Comparison of ENCODE assay signal across 10 cellular contexts in the genomic region with DNA sequence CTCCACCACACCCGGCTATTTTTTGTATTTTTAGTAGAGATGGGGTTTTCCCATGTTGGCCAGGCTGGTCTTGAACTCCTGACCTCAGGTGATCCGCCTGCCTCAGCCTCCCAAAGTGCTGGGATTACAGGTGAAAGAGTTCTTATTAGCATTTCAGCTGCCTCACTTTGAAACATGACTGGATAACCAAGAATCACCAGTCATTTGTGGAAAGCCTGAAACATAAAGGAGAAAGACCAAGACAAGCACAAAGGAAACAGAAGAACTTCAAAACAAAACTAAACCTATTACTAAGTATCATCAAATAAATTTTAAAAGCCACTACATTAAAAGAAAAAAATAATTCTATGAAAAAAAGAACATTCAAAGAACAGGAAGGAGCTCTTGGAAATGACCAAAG. TPM values are rescaled to one million over a fixed set of nuclear protein-coding genes. Genes with fewer than 3 reads are reported as not detected.
"Had no signal": no experiment of that assay in that cellular context is flagged by ENCODE, and none has a peak within 500 bp of the region (broad histone marks: within the 10 kb centered on the region; RNA-seq: fewer than 3 reads in every experiment).

No MANE protein-coding gene starts in this region.

RNA-seq across cellular contexts. Expression of a gene that starts 45.9 kb away (rescaled TPM):
- total RNA-seq: activated CD4-positive, alpha-beta memory T cell treated with anti-CD3 and anti-CD28 coated beads, Interleukin-2, amount 10 ng/mL, durations not matched to agents 7 days and 5 days; activated CD4-positive, alpha-beta T cell treated with anti-CD3 and anti-CD28 coated beads, Interleukin-2, amount 10 ng/mL, durations not matched to agents 24 days and 14 days; activated T-helper 1 cell treated with anti-CD3 and anti-CD28 coated beads, Interleukin-12 subunit alpha, Interleukin-12 subunit beta, Interleukin-2, Interleukin-4 antibody, amounts not matched to agents 30 ng/mL and 10 ng/mL and 1 ng/mL, durations not matched to agents 14 hours and 24 hours and 36 hours; astrocyte; bronchial epithelial cell; cardiac septum; dermis blood vessel endothelial cell; T-cell; T-helper 2 cell treated with Interferon-gamma antibody and Interleukin-4, amounts not matched to agents 100 ng/mL and 5 ng/mL, for 36 hours; WTC11 had no signal
